Comparison of ENCODE assay signal across 8 cellular contexts in genomic region chr1:160261526-160261877, GRCh38. TPM values are rescaled to one million over a fixed set of nuclear protein-coding genes. Genes with fewer than 3 reads are reported as not detected.
DNase-seq lines count a peak whose midpoint lies in the region; ATAC-seq and TF ChIP-seq lines count a peak whose summit lies in the region.

No MANE protein-coding gene starts in this region.

- H3K4me1 Mint-ChIP-seq in activated CD4-positive, alpha-beta T cell treated with anti-CD3 and anti-CD28 coated beads, Interleukin-2, amount 10 ng/mL, durations not matched to agents 7 days and 5 days, result peaks cover 50% of the 10 kb centered on the region
- H3K4me1 Mint-ChIP-seq in memory B cell, result peaks cover 23% of the 10 kb centered on the region

- peak overlapping the region; percentile 98 for H3K27ac Mint-ChIP-seq in activated CD4-positive, alpha-beta T cell treated with anti-CD3 and anti-CD28 coated beads, Interleukin-2, amount 10 ng/mL, durations not matched to agents 7 days and 5 days
- H3K27ac Mint-ChIP-seq in memory B cell, result peak overlapping the region; percentile 99

- H3K4me3 ChIP-seq in HEK293 (ENCODE audit: low read depth, low read length) (peak overlapping the region; percentile 94), duodenal mucosa (ENCODE audit: low read depth in 1 of 2, low read length in 2 of 2) (peak overlapping the region; percentile 97)

- ATAC-seq in memory B cell (ENCODE audit: low read depth), result peak; percentile 54

- H3K36me3 Mint-ChIP-seq in activated CD4-positive, alpha-beta T cell treated with anti-CD3 and anti-CD28 coated beads, Interleukin-2, amount 10 ng/mL, durations not matched to agents 7 days and 5 days (ENCODE audit: low read depth), result peaks cover 16% of the 10 kb centered on the region
- H3K36me3 Mint-ChIP-seq in memory B cell, result peaks cover 4% of the 10 kb centered on the region

- no peaks in the 10 kb centered on the region for H3K9me3 Mint-ChIP-seq in activated CD4-positive, alpha-beta T cell treated with anti-CD3 and anti-CD28 coated beads, Interleukin-2, amount 10 ng/mL, durations not matched to agents 7 days and 5 days
- no peaks in the 10 kb centered on the region for H3K9me3 Mint-ChIP-seq in memory B cell

- peak overlapping the region; percentile 99 for H3K4me3 Mint-ChIP-seq in activated CD4-positive, alpha-beta T cell treated with anti-CD3 and anti-CD28 coated beads, Interleukin-2, amount 10 ng/mL, durations not matched to agents 7 days and 5 days
- peak overlapping the region; percentile 93 for H3K4me3 Mint-ChIP-seq in memory B cell

- no peaks in the 10 kb centered on the region for H3K9me3 ChIP-seq in HEK293 (ENCODE audit: control insufficient read depth, insufficient read depth, low read depth, low read length)
- H3K9me3 ChIP-seq in duodenal mucosa (ENCODE audit: control insufficient read depth in 1 of 2, low read length in 2 of 2), result no peaks in the 10 kb centered on the region

- DNase-seq in DMS79 (lab: John Stamatoyannopoulos, UW), result peak; percentile 28
- peak; percentile 24 for DNase-seq in NCI-H2081 treated with DMSO at 0.1 percent for 48 hours (lab: John Stamatoyannopoulos, UW)
- DNase-seq in activated CD4-positive, alpha-beta T cell treated with anti-CD3 and anti-CD28 coated beads, Interleukin-2, amount 10 ng/mL, durations not matched to agents 7 days and 5 days, result peak; percentile 79
- peak in 1 of 2 donors; percentile 62 for DNase-seq in memory B cell (ENCODE audit: low spot score in 2 of 2)
- DNase-seq in stimulated activated CD8-positive, alpha-beta memory T cell treated with anti-CD3 and anti-CD28 coated beads, Interleukin-4, amount 100 ng/mL, for 1 hour (ENCODE audit: low read depth in 2 of 2, low spot score in 1 of 2), result peak; percentile 13 to 49
- no peak for DNase-seq in NCI-H774 (lab: John Stamatoyannopoulos, UW)

- no peaks in the 10 kb centered on the region for H3K27me3 ChIP-seq in duodenal mucosa (ENCODE audit: control insufficient read depth in 1 of 2, insufficient read depth in 2 of 2, low read length in 2 of 2)

- H3K4me1 ChIP-seq in HEK293 (ENCODE audit: control insufficient read depth, insufficient read depth, low read length), result peaks cover 32% of the 10 kb centered on the region
- H3K4me1 ChIP-seq in duodenal mucosa (ENCODE audit: control insufficient read depth in 1 of 2, insufficient read depth in 2 of 2, low read length in 2 of 2), result peaks cover 14 to 20% of the 10 kb centered on the region in 2 donors

- CTCF ChIA-PET in HEK293 (lab: Yijun Ruan, JAX), result interaction anchor here (0.6 to 5.4 kb wide), 5 partner anchors 9 to 1066 kb away, joined by 3 to 35 read pairs (median 5); no protein-coding TSS in a partner anchor
- CTCF ChIA-PET in activated CD4-positive, alpha-beta T cell treated with anti-CD3 and anti-CD28 coated beads, Interleukin-2, amount 10 ng/mL, durations not matched to agents 7 days and 5 days (lab: Charles Lee), result interaction anchor here (0.6 to 1.5 kb wide), 6 partner anchors 9 to 83 kb away, joined by 3 to 11 read pairs (median 4); no protein-coding TSS in a partner anchor

- H3K27ac ChIP-seq in HEK293 (ENCODE audit: extremely low read depth, low read depth, low read length), result peak overlapping the region; percentile 92
- peak overlapping the region; percentile 95 for H3K27ac ChIP-seq in duodenal mucosa (ENCODE audit: low read depth, low read length)

- no peak for TF ChIP-seq CTCF in HEK293 (tag by site-specific recombination; IDR thresholded peaks at IDR 0.05)

- H3K9ac ChIP-seq in duodenal mucosa (ENCODE audit: low read depth in 1 of 2, low read length in 2 of 2), result peak overlapping the region; percentile 98 to 99

- H3K36me3 ChIP-seq in HEK293 (ENCODE audit: control insufficient read depth in 2 of 2, insufficient read depth in 1 of 2, low read length in 2 of 2) (no peaks in the 10 kb centered on the region), duodenal mucosa (ENCODE audit: control insufficient read depth in 1 of 2, insufficient read depth in 2 of 2, low read length in 2 of 2) (peaks cover 0 to 4% of the 10 kb centered on the region in 2 donors)

- POLR2A ChIA-PET in HEK293 (lab: Yijun Ruan, JAX), result interaction anchor here (0.8 to 1.8 kb wide), 7 partner anchors 9 to 163 kb away, joined by 3 to 10 read pairs (median 4); partner anchors contain the start of genes IGSF8 and PEX19
- POLR2A ChIA-PET in activated CD4-positive, alpha-beta T cell treated with anti-CD3 and anti-CD28 coated beads, Interleukin-2, amount 10 ng/mL, durations not matched to agents 7 days and 5 days (lab: Charles Lee), result no interaction called here

- no peaks in the 10 kb centered on the region for H3K27me3 Mint-ChIP-seq in activated CD4-positive, alpha-beta T cell treated with anti-CD3 and anti-CD28 coated beads, Interleukin-2, amount 10 ng/mL, durations not matched to agents 7 days and 5 days
- H3K27me3 Mint-ChIP-seq in memory B cell, result no peaks in the 10 kb centered on the region

TF ChIP-seq in HEK293, 187 proteins besides CTCF, POLR2A, EP300 and RAD21:
- TF ChIP-seq WT1 (tag by site-specific recombination; IDR thresholded peaks at IDR 0.05), result peak; percentile 62
- peak; percentile 70 for TF ChIP-seq ZNF398 (tag by site-specific recombination; IDR thresholded peaks at IDR 0.05)
- 0 out of 2 replicates have a peak, but pooled peaks have one; percentile 19 for TF ChIP-seq GFI1B (tag by site-specific recombination; IDR thresholded peaks at IDR 0.05)
- TF ChIP-seq, protein P1, sequence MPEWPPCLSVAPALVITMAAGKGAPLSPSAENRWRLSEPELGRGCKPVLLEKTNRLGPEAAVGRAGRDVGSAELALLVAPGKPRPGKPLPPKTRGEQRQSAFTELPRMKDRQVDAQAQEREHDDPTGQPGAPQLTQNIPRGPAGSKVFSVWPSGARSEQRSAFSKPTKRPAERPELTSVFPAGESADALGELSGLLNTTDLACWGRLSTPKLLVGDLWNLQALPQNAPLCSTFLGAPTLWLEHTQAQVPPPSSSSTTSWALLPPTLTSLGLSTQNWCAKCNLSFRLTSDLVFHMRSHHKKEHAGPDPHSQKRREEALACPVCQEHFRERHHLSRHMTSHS (tag by site-specific recombination; IDR thresholded peaks at IDR 0.05), result no peak

RNA-seq across cellular contexts. Expression of gene DCAF8, which starts 0.8 kb away (rescaled TPM):
- total RNA-seq in activated CD4-positive, alpha-beta T cell treated with anti-CD3 and anti-CD28 coated beads, Interleukin-2, amount 10 ng/mL, durations not matched to agents 7 days and 5 days, result 100 to 1,000 TPM; 112 to 117 TPM

RNA-seq across cellular contexts. Expression of gene PEX19, which starts 23.4 kb away (rescaled TPM):
- 10 to 100 TPM; 48.8 to 49.8 TPM for total RNA-seq in activated CD4-positive, alpha-beta T cell treated with anti-CD3 and anti-CD28 coated beads, Interleukin-2, amount 10 ng/mL, durations not matched to agents 7 days and 5 days

RNA-seq across cellular contexts. Expression of gene PEA15, which starts 56.3 kb away (rescaled TPM):
- 10 to 100 TPM; 29.3 to 32.5 TPM for total RNA-seq in activated CD4-positive, alpha-beta T cell treated with anti-CD3 and anti-CD28 coated beads, Interleukin-2, amount 10 ng/mL, durations not matched to agents 7 days and 5 days
